28 cellular contexts compared by ENCODE assay signal in genomic region chr1:156279837-156280236, GRCh38. TPM values are rescaled to one million over a fixed set of nuclear protein-coding genes. Genes with fewer than 3 reads are reported as not detected.
A peak's percentile ranks its signal among the peaks of the same experiment; 100 is the strongest.
DNase-seq lines count a peak whose midpoint lies in the region; ATAC-seq and TF ChIP-seq lines count a peak whose summit lies in the region.
"Had no signal": no experiment of that assay in that cellular context is flagged by ENCODE, and none has a peak within 500 bp of the region (broad histone marks: within the 10 kb centered on the region; RNA-seq: fewer than 3 reads in every experiment).

No MANE protein-coding gene starts in this region.

- H3K4me1 Mint-ChIP-seq in activated T-cell treated with anti-CD3 and anti-CD28 coated beads, Interleukin-2, amount 50 U/mL, for 24 hours (ENCODE audit: low read depth) = peaks cover 36% of the 10 kb centered on the region
- peaks cover 29 to 48% of the 10 kb centered on the region in 2 donors for H3K4me1 Mint-ChIP-seq in immature natural killer cell

- H3K4me2 ChIP-seq in OCI-LY7 (ENCODE audit: low read length) = 0 out of 2 replicates have a peak overlapping the region, but pooled peaks have one; percentile 14

- peaks cover 26% of the 10 kb centered on the region for H3K4me1 ChIP-seq in OCI-LY7 (ENCODE audit: insufficient read depth, low read length, poor library complexity, severe bottlenecking)
- peaks cover 29 to 43% (median 33%) of the 10 kb centered on the region in 3 donors for H3K4me1 ChIP-seq in skeletal muscle tissue (ENCODE audit: control insufficient read depth in 3 of 3, insufficient read depth in 3 of 3, low read length in 3 of 3)

- no peaks in the 10 kb centered on the region for H3K9me3 Mint-ChIP-seq in activated T-cell treated with anti-CD3 and anti-CD28 coated beads, Interleukin-2, amount 50 U/mL, for 24 hours
- no peaks in the 10 kb centered on the region for H3K9me3 Mint-ChIP-seq in immature natural killer cell

- no peaks in the 10 kb centered on the region for H3K27me3 ChIP-seq in skeletal muscle tissue (ENCODE audit: control insufficient read depth in 3 of 3, insufficient read depth in 3 of 3, low read length in 3 of 3)
- H3K27me3 ChIP-seq: ascending aorta, MG63, SJSA1, thyroid gland had no signal

- no peak for ATAC-seq in GM18870 (IDR thresholded peaks at IDR 0.05; ENCODE audit: unreplicated experiment)

- no peaks in the 10 kb centered on the region for H3K27me3 Mint-ChIP-seq in activated T-cell treated with anti-CD3 and anti-CD28 coated beads, Interleukin-2, amount 50 U/mL, for 24 hours
- H3K27me3 Mint-ChIP-seq in immature natural killer cell (ENCODE audit: low read depth in 3 of 3) = peaks cover 4 to 10% (median 5%) of the 10 kb centered on the region in 3 donors

- peaks cover 85% of the 10 kb centered on the region for H3K36me3 Mint-ChIP-seq in activated T-cell treated with anti-CD3 and anti-CD28 coated beads, Interleukin-2, amount 50 U/mL, for 24 hours (ENCODE audit: low read depth)
- peaks cover 8 to 20% (median 13%) of the 10 kb centered on the region in 3 donors for H3K36me3 Mint-ChIP-seq in immature natural killer cell

- POLR2A ChIA-PET in OCI-LY7 (lab: Charles Lee) = interaction anchor here (0.5 to 0.9 kb wide), 4 partner anchors 18 to 462 kb away, joined by 3 to 4 read pairs (median 3); partner anchors contain the start of gene KHDC4

- no peaks in the 10 kb centered on the region for H3K9me3 ChIP-seq in OCI-LY7 (ENCODE audit: low read length)
- no peaks in the 10 kb centered on the region for H3K9me3 ChIP-seq in skeletal muscle tissue (ENCODE audit: control insufficient read depth in 3 of 3, low read length in 3 of 3)
- H3K9me3 ChIP-seq: ascending aorta, MG63, SJSA1, thyroid gland had no signal

- H3K4me3 ChIP-seq in OCI-LY7 (ENCODE audit: low read depth, low read length, poor library complexity, severe bottlenecking) (no peak overlapping the region), skeletal muscle tissue (ENCODE audit: low read length in 3 of 3) (no peak overlapping the region)
- H3K4me3 ChIP-seq: ascending aorta, MG63, SJSA1, thyroid gland had no signal

- no peaks in the 10 kb centered on the region for H3K9me2 ChIP-seq in OCI-LY7 (ENCODE audit: insufficient read depth, low read length)

- no peak overlapping the region for H2AFZ ChIP-seq in OCI-LY7 (ENCODE audit: low read length)

- no peak for TF ChIP-seq CTCF in OCI-LY7 (conservative IDR thresholded peaks at IDR 0.05; ENCODE audit: low read length)

- H4K20me1 ChIP-seq in OCI-LY7 (ENCODE audit: insufficient read depth, low read length) = peaks cover 19% of the 10 kb centered on the region; the same call in 1 of the 2 replicates

- H3K36me3 ChIP-seq in OCI-LY7 (ENCODE audit: insufficient read depth, low read length) (peaks cover 56% of the 10 kb centered on the region), skeletal muscle tissue (ENCODE audit: control insufficient read depth in 3 of 3, insufficient read depth in 3 of 3, low read length in 3 of 3) (peaks cover 35 to 37% (median 36%) of the 10 kb centered on the region in 3 donors)

- intact Hi-C loops in OCI-LY7 (cut with micrococcal nuclease; ENCODE audit: unreplicated experiment) = no loop called here

- BruUV-seq in OCI-LY7 (replicated peaks; lab: Mats Ljungman, UMichigan) = no TSS peak

- H3K4me3 Mint-ChIP-seq in activated T-cell treated with anti-CD3 and anti-CD28 coated beads, Interleukin-2, amount 50 U/mL, for 24 hours = peak overlapping the region; percentile 88
- H3K4me3 Mint-ChIP-seq in immature natural killer cell = peak overlapping the region in 3 of 5 donors; percentile 1 to 53 (median 52)

- peak overlapping the region; percentile 94 for H3K27ac Mint-ChIP-seq in activated T-cell treated with anti-CD3 and anti-CD28 coated beads, Interleukin-2, amount 50 U/mL, for 24 hours
- H3K27ac Mint-ChIP-seq in immature natural killer cell = peak overlapping the region in 3 of 6 donors; percentile 11 to 47 (median 46)

- H3K79me2 ChIP-seq in OCI-LY7 (ENCODE audit: insufficient read depth, low read depth, low read length) = peaks cover 43% of the 10 kb centered on the region

- H3K27ac ChIP-seq in OCI-LY7 (ENCODE audit: low read depth, low read length, poor library complexity, severe bottlenecking) (no peak overlapping the region), skeletal muscle tissue (ENCODE audit: low read depth, low read length) (peak overlapping the region; percentile 92)
- H3K27ac ChIP-seq: ascending aorta, SJSA1, thyroid gland had no signal

- CTCF ChIA-PET in OCI-LY7 (lab: Charles Lee; ENCODE audit: unreplicated experiment) = interaction anchor here (0.7 kb wide), 1 partner anchor 17 kb away, joined by 5 read pairs; no protein-coding TSS in a partner anchor

- no peak for DNase-seq in activated T-cell treated with anti-CD3 and anti-CD28 coated beads, Interleukin-2, amount 50 U/mL, for 24 hours
- no peak for DNase-seq in activated T-cell treated with anti-CD3 and anti-CD28 coated beads for 4 hours
- DNase-seq in OCI-LY7 (ENCODE audit: low spot score) = no peak
- DNase-seq in immature natural killer cell = no peak
- DNase-seq in NCI-H1048 (lab: John Stamatoyannopoulos, UW) = no peak
- no peak for DNase-seq in stimulated activated CD4-positive, alpha-beta T cell treated with anti-CD3 and anti-CD28 coated beads, Interleukin-4, amount 100 ng/mL, for 1 hour
- DNase-seq: activated CD4-positive, alpha-beta T cell treated with anti-CD3 and anti-CD28 coated beads for 48 hours; Calu3; cerebellar nuclear complex; effector CD4-positive, alpha-beta T cell; EL; foreskin fibroblast; MG63; NCI-H1417 treated with DMSO at 0.1 percent for 48 hours; NCI-H2107; NCI-H510A; small intestine; stimulated activated CD4-positive, alpha-beta T cell treated with anti-CD3 and anti-CD28 coated beads, Interleukin-2, amount 100 ng/mL, for 48 hours; stimulated activated naive CD4-positive, alpha-beta T cell treated with Interleukin-2 at 50 U/mL for 16 hours; thyroid gland had no signal

- H3K9ac ChIP-seq in skeletal muscle tissue (ENCODE audit: low read depth in 1 of 3, low read length in 3 of 3) = peak overlapping the region in 2 of 3 donors; percentile 4 to 40

RNA-seq across cellular contexts. Expression of gene SMG5, which starts 2.8 kb away (rescaled TPM):
- total RNA-seq in OCI-LY7 (2014; rRNA removed; shearing (Covaris generic)) = 87.0 and 87.9 TPM in 2 replicates
- total RNA-seq in OCI-LY7 (2022) (88.9 and 99.0 TPM in 2 replicates), skeletal muscle tissue (25.6 TPM)
- polyA plus RNA-seq in immature natural killer cell = 10 to 100 TPM in 1 of 3 donors, 1 to 10 TPM in 2; 3.8 to 29.4 (median 8.5) TPM

RNA-seq across cellular contexts. Expression of gene TMEM79, which starts 4.3 kb away (rescaled TPM):
- 5.0 and 6.2 TPM in 2 replicates for total RNA-seq in OCI-LY7 (2014; rRNA removed; shearing (Covaris generic))
- total RNA-seq in OCI-LY7 (2022) (6.8 and 7.4 TPM in 2 replicates), skeletal muscle tissue (4.2 TPM)
- 1 to 10 TPM; 2.0 to 6.5 (median 2.7) TPM for polyA plus RNA-seq in immature natural killer cell
- total RNA-seq: ascending aorta had no signal

RNA-seq across cellular contexts. Expression of gene GLMP, which starts 15.6 kb away (rescaled TPM):
- total RNA-seq in OCI-LY7 (2014; rRNA removed; shearing (Covaris generic)) = 0.60 TPM in 1 of 2 replicates, not detected in the other
- total RNA-seq in OCI-LY7 (2022) (4.9 and 8.0 TPM in 2 replicates), skeletal muscle tissue (20.4 TPM)
- polyA plus RNA-seq in immature natural killer cell = 10 to 100 TPM; 22.6 to 27.2 (median 26.3) TPM

RNA-seq across cellular contexts. Expression of gene VHLL, which starts 19.3 kb away (rescaled TPM):
- total RNA-seq in OCI-LY7 (2014; rRNA removed; shearing (Covaris generic)) = 0.63 and 1.2 TPM in 2 replicates
- 0.59 TPM in 1 of 2 replicates, not detected in the other for total RNA-seq in OCI-LY7 (2022)
- polyA plus RNA-seq in immature natural killer cell = not detected
- total RNA-seq in skeletal muscle tissue = not detected
- total RNA-seq: ascending aorta; epithelial cell of proximal tubule; H4; SJSA1; T-helper 1 cell treated with Interleukin-12 subunit alpha and Interleukin-12 subunit beta and Interleukin-4 antibody, amounts not matched to agents 30 ng/mL and 1 ng/mL, for 36 hours; thyroid gland had no signal
- polyA plus RNA-seq: liver, small intestine had no signal

RNA-seq across cellular contexts. Expression of gene PAQR6, which starts 32.0 kb away (rescaled TPM):
- total RNA-seq in OCI-LY7 (2014; rRNA removed; shearing (Covaris generic)) = 4.2 and 5.0 TPM in 2 replicates
- 15.7 and 16.4 TPM in 2 replicates for total RNA-seq in OCI-LY7 (2022)
- polyA plus RNA-seq in immature natural killer cell = 1 to 10 TPM; 1.3 to 2.5 (median 2.1) TPM
- total RNA-seq in skeletal muscle tissue = 1.0 TPM
- total RNA-seq: ascending aorta had no signal
